Comparison of ENCODE assay signal across 30 cellular contexts in genomic region chr10:114352653-114353298, GRCh38. TPM values are rescaled to one million over a fixed set of nuclear protein-coding genes. Genes with fewer than 3 reads are reported as not detected.
DNase-seq lines count a peak whose midpoint lies in the region; ATAC-seq, FAIRE-seq and TF ChIP-seq lines count a peak whose summit lies in the region.
"Had no signal": no experiment of that assay in that cellular context is flagged by ENCODE, and none has a peak within 500 bp of the region (broad histone marks: within the 10 kb centered on the region; RNA-seq: fewer than 3 reads in every experiment).

No MANE protein-coding gene starts in this region.

- no peak for FAIRE-seq in K562 (lab: Jason Lieb, UNC)
- FAIRE-seq: islet of Langerhans had no signal

- no peak overlapping the region for H3K27ac Mint-ChIP-seq in immature natural killer cell
- H3K27ac Mint-ChIP-seq: activated CD4-positive, alpha-beta memory T cell treated with anti-CD3 and anti-CD28 coated beads, Interleukin-2, amount 10 ng/mL, durations not matched to agents 7 days and 5 days; activated T-helper 1 cell treated with anti-CD3 and anti-CD28 coated beads, Interleukin-12 subunit alpha, Interleukin-12 subunit beta, Interleukin-2, Interleukin-4 antibody, amounts not matched to agents 30 ng/mL and 10 ng/mL and 1 ng/mL, durations not matched to agents 14 hours and 24 hours and 36 hours; T-helper 2 cell treated with Interferon-gamma antibody and Interleukin-4, amounts not matched to agents 5 μg/mL and 100 μg/mL, for 36 hours had no signal

- H3K4me1 ChIP-seq in Loucy (ENCODE audit: insufficient read depth, low read length, poor library complexity, severe bottlenecking) (no peaks in the 10 kb centered on the region), K562 (replicated peaks in 1 of 2; ENCODE audit: control insufficient read depth in 2 of 2, insufficient read depth in 2 of 2, low read length in 2 of 2) (no peaks in the 10 kb centered on the region), trophoblast cell (ENCODE audit: control insufficient read depth in 1 of 2, insufficient read depth in 2 of 2, low read length in 2 of 2) (peaks cover 25 to 35% of the 10 kb centered on the region in 2 experiments), vagina (peaks cover 36% of the 10 kb centered on the region)
- H3K4me1 ChIP-seq: psoas muscle had no signal

- H4K91ac ChIP-seq in trophoblast cell (ENCODE audit: low read depth, low read length), result peak overlapping the region; percentile 1

- no peak overlapping the region for H3K4me3 Mint-ChIP-seq in immature natural killer cell
- H3K4me3 Mint-ChIP-seq: activated CD4-positive, alpha-beta memory T cell treated with anti-CD3 and anti-CD28 coated beads, Interleukin-2, amount 10 ng/mL, durations not matched to agents 7 days and 5 days; activated T-helper 1 cell treated with anti-CD3 and anti-CD28 coated beads, Interleukin-12 subunit alpha, Interleukin-12 subunit beta, Interleukin-2, Interleukin-4 antibody, amounts not matched to agents 30 ng/mL and 10 ng/mL and 1 ng/mL, durations not matched to agents 14 hours and 24 hours and 36 hours; T-helper 2 cell treated with Interferon-gamma antibody and Interleukin-4, amounts not matched to agents 5 μg/mL and 100 μg/mL, for 36 hours had no signal

- H3K79me2 ChIP-seq in Loucy (ENCODE audit: insufficient read depth, low read length) (no peaks in the 10 kb centered on the region), K562 (ENCODE audit: control insufficient read depth, insufficient read depth, low read length) (no peaks in the 10 kb centered on the region), trophoblast cell (ENCODE audit: control insufficient read depth, insufficient read depth, low read length, poor library complexity) (peaks cover 16% of the 10 kb centered on the region)

- intact Hi-C loops in K562 (cut with micrococcal nuclease) (no loop called here), vagina (cut with DNase I) (no loop called here)

- H3K9me2 ChIP-seq in Loucy (replicated peaks; ENCODE audit: low read depth, low read length), result no peaks in the 10 kb centered on the region

- H3K4me2 ChIP-seq in Loucy (ENCODE audit: low read depth, low read length, poor library complexity, severe bottlenecking), result no peak overlapping the region
- H3K4me2 ChIP-seq in K562 (ENCODE audit: insufficient read depth, low read length), result peak overlapping the region; percentile 32
- H3K4me2 ChIP-seq in trophoblast cell (ENCODE audit: low read length), result no peak overlapping the region
- H3K4me2 ChIP-seq: KMS-11 had no signal

- H2AFZ ChIP-seq in Loucy (ENCODE audit: low read length) (peak overlapping the region; percentile 34), K562 (ENCODE audit: low read depth, low read length) (peak overlapping the region; percentile 66; the same call in 1 of the 2 replicates), trophoblast cell (ENCODE audit: insufficient read depth, low read length, poor library complexity) (no peak overlapping the region)

- H3K27me3 Mint-ChIP-seq in immature natural killer cell (ENCODE audit: low read depth in 3 of 3), result peaks cover 0 to 3% (median 2%) of the 10 kb centered on the region in 3 donors

- H3K27me3 ChIP-seq in H7 (ENCODE audit: control insufficient read depth, insufficient read depth, low read length), result no peaks in the 10 kb centered on the region
- no peaks in the 10 kb centered on the region for H3K27me3 ChIP-seq in Loucy (ENCODE audit: insufficient read depth, low read length, poor library complexity, severe bottlenecking)
- H3K27me3 ChIP-seq in K562 (ENCODE audit: control insufficient read depth in 2 of 2, insufficient read depth in 2 of 2, low read length in 2 of 2), result peaks cover 0 to 8% of the 10 kb centered on the region in 2 experiments; a peak in 1 of 5 replicates
- no peaks in the 10 kb centered on the region for H3K27me3 ChIP-seq in trophoblast cell (ENCODE audit: insufficient read depth, low read length)
- H3K27me3 ChIP-seq in vagina, result no peaks in the 10 kb centered on the region
- H3K27me3 ChIP-seq: left lung, sigmoid colon, upper lobe of left lung had no signal

- no peak overlapping the region for H2AK5ac ChIP-seq in trophoblast cell (ENCODE audit: low read length)

- H3K36me3 ChIP-seq in H7 (replicated peaks; ENCODE audit: control insufficient read depth, insufficient read depth, low read length) (no peaks in the 10 kb centered on the region), Loucy (ENCODE audit: insufficient read depth, low read length) (no peaks in the 10 kb centered on the region), K562 (ENCODE audit: control insufficient read depth, insufficient read depth, low read length) (no peaks in the 10 kb centered on the region), trophoblast cell (ENCODE audit: control insufficient read depth in 1 of 2, insufficient read depth in 2 of 2, low read length in 2 of 2) (peaks cover 0 to 2% of the 10 kb centered on the region in 2 experiments), vagina (no peaks in the 10 kb centered on the region)
- H3K36me3 ChIP-seq: left lung, sigmoid colon, upper lobe of left lung had no signal

- in situ Hi-C loops in K562 (cut with MboI), result no loop called here

- H3K27ac ChIP-seq in K562 (ENCODE audit: extremely low read depth, low read depth, low read length), result no peak overlapping the region
- no peak overlapping the region for H3K27ac ChIP-seq in trophoblast cell (ENCODE audit: low read depth, low read length)
- no peak overlapping the region for H3K27ac ChIP-seq in vagina
- H3K27ac ChIP-seq: C4-2B, KMS-11, left lung, psoas muscle, sigmoid colon, upper lobe of left lung had no signal

- 4% methylated on average over 9 of the region's 9 CpGs for WGBS in K562 (ENCODE audit: insufficient coverage, low coverage, missing lambda C conversion rate)
- no CpG with 5 or more reads among the region's 9 CpGs for WGBS in trophoblast cell (ENCODE audit: extremely low coverage, insufficient coverage, insufficient read length)

- H3K9ac ChIP-seq in Loucy (ENCODE audit: low read depth, low read length, poor library complexity, severe bottlenecking), result no peak overlapping the region
- H3K9ac ChIP-seq in K562 (ENCODE audit: insufficient read depth in 1 of 2, low read depth in 2 of 2, low read length in 2 of 2), result no peak overlapping the region
- no peak overlapping the region for H3K9ac ChIP-seq in trophoblast cell (ENCODE audit: low read length)
- H3K9ac ChIP-seq: KMS-11 had no signal

- CTCF ChIA-PET in K562 (lab: Yijun Ruan, JAX; ENCODE audit: low intra/inter-chr PET ratio), result no interaction called here

- H3K9me3 ChIP-seq in Loucy (ENCODE audit: insufficient read depth, low read depth, low read length) (no peaks in the 10 kb centered on the region), K562 (replicated peaks; ENCODE audit: control insufficient read depth, insufficient read depth, low read depth, low read length) (no peaks in the 10 kb centered on the region), trophoblast cell (ENCODE audit: insufficient read depth, low read depth, low read length) (no peaks in the 10 kb centered on the region), vagina (no peaks in the 10 kb centered on the region)
- H3K9me3 ChIP-seq: left lung, psoas muscle, sigmoid colon, upper lobe of left lung had no signal

- BruUV-seq in K562 (replicated peaks; lab: Mats Ljungman, UMichigan), result no TSS peak

- H3K4me3 ChIP-seq in H7 (ENCODE audit: insufficient read depth, low read depth, low read length), result no peak overlapping the region
- no peak overlapping the region for H3K4me3 ChIP-seq in Loucy (ENCODE audit: low read length, poor library complexity, severe bottlenecking)
- no peak overlapping the region for H3K4me3 ChIP-seq in K562
- H3K4me3 ChIP-seq in trophoblast cell (ENCODE audit: low read depth, low read length), result no peak overlapping the region
- H3K4me3 ChIP-seq in vagina, result no peak overlapping the region
- H3K4me3 ChIP-seq: left lung, psoas muscle, sigmoid colon, upper lobe of left lung had no signal

- TF ChIP-seq CTCF in Loucy (conservative IDR thresholded peaks at IDR 0.05; ENCODE audit: low read length) (no peak), K562 (IDR thresholded peaks at IDR 0.05 in 2 of 3, conservative IDR thresholded peaks at IDR 0.05 in 1 of 3; ENCODE audit: insufficient read depth in 2 of 3, low read depth in 1 of 3, low read length in 3 of 3) (0 out of 6 replicates have a peak, but pooled peaks of 1 of the 3 experiments have one; percentile 24), vagina (IDR thresholded peaks at IDR 0.05) (no peak)

- no peak for TF ChIP-seq RAD21 in K562 (CRISPR knock-in tag; conservative IDR thresholded peaks at IDR 0.05 in 1 of 2, IDR thresholded peaks at IDR 0.05 in 1 of 2)

- no peak overlapping the region for H2BK120ac ChIP-seq in trophoblast cell (ENCODE audit: insufficient read depth, low read length, poor library complexity)

- no peak overlapping the region for H3K23ac ChIP-seq in trophoblast cell (ENCODE audit: low read length)

- H4K20me1 ChIP-seq in Loucy (ENCODE audit: insufficient read depth, low read length, poor library complexity, severe bottlenecking), result no peaks in the 10 kb centered on the region
- no peaks in the 10 kb centered on the region for H4K20me1 ChIP-seq in K562 (replicated peaks; ENCODE audit: control insufficient read depth, insufficient read depth, low read length)

- peak; percentile 78 for ATAC-seq in K562
- ATAC-seq: left lung, PC-3, psoas muscle had no signal

- DNase-seq in H7 (peak; percentile 37), K562 (ENCODE audit: extremely low read depth in 1 of 4, low spot score in 3 of 4) (peak; percentile 17 to 38 (median 30)), trophoblast cell (no peak), immature natural killer cell (no peak), vagina (ENCODE audit: extremely low spot score in 2 of 2) (no peak), NCI-H1694 (lab: John Stamatoyannopoulos, UW) (no peak)
- DNase-seq: activated CD4-positive, alpha-beta memory T cell treated with anti-CD3 and anti-CD28 coated beads, Interleukin-2, amount 10 ng/mL, durations not matched to agents 7 days and 5 days; activated CD8-positive, alpha-beta memory T cell treated with anti-CD3 and anti-CD28 coated beads, Interleukin-2, amount 50 U/mL, for 4 hours; activated naive CD4-positive, alpha-beta T cell treated with Interleukin-2 at 50 U/mL for 16 hours; caudate nucleus; cortex of kidney; DMS79 treated with DMSO at 0.1 percent for 48 hours; effector memory CD4-positive, alpha-beta T cell; GDM1; GOT3; left lung; MV-4-11; NCI-H1694 treated with DMSO at 0.1 percent for 48 hours; PC-3; psoas muscle; sigmoid colon; stimulated activated CD4-positive, alpha-beta T cell treated with anti-CD3 and anti-CD28 coated beads, Interleukin-4, amount 100 ng/mL, for 24 hours; upper lobe of left lung had no signal

- no peaks in the 10 kb centered on the region for H3K9me1 ChIP-seq in K562 (ENCODE audit: control insufficient read depth, insufficient read depth, low read length)

- peak overlapping the region; percentile 0 for H2BK12ac ChIP-seq in trophoblast cell (ENCODE audit: low read length)

- TF ChIP-seq EP300 in K562 (IDR thresholded peaks at IDR 0.05; ENCODE audit: low read length), result no peak

- no peaks in the 10 kb centered on the region for H3K36me3 Mint-ChIP-seq in immature natural killer cell

- H3K4ac ChIP-seq in trophoblast cell (ENCODE audit: low read depth, low read length), result peak overlapping the region; percentile 4

- POLR2A ChIA-PET in K562 (lab: Yijun Ruan, JAX), result no interaction called here

- H4K12ac ChIP-seq in trophoblast cell (ENCODE audit: low read depth, low read length), result no peak overlapping the region

- H2BK5ac ChIP-seq in trophoblast cell (ENCODE audit: low read depth, low read length, poor library complexity), result no peak overlapping the region

- H4K8ac ChIP-seq in trophoblast cell (ENCODE audit: low read depth, low read length), result no peak overlapping the region

- H3K14ac ChIP-seq in trophoblast cell (ENCODE audit: low read length), result peak overlapping the region; percentile 11

- TF ChIP-seq POLR2A in K562 (conservative IDR thresholded peaks at IDR 0.05), result no peak
- TF ChIP-seq POLR2A in vagina (IDR thresholded peaks at IDR 0.05), result no peak

- peak overlapping the region; percentile 49 for H3K18ac ChIP-seq in trophoblast cell (ENCODE audit: low read length)

- H3K79me1 ChIP-seq in trophoblast cell (ENCODE audit: low read length), result peaks cover 26% of the 10 kb centered on the region

- H3K4me1 Mint-ChIP-seq in immature natural killer cell, result peaks cover 1 to 7% of the 10 kb centered on the region in 2 donors
- H3K4me1 Mint-ChIP-seq: activated CD4-positive, alpha-beta memory T cell treated with anti-CD3 and anti-CD28 coated beads, Interleukin-2, amount 10 ng/mL, durations not matched to agents 7 days and 5 days had no signal

- H3F3A ChIP-seq in Loucy (ENCODE audit: low read depth), result no peaks in the 10 kb centered on the region

- no peaks in the 10 kb centered on the region for H3K9me3 Mint-ChIP-seq in immature natural killer cell
- H3K9me3 Mint-ChIP-seq: activated CD4-positive, alpha-beta memory T cell treated with anti-CD3 and anti-CD28 coated beads, Interleukin-2, amount 10 ng/mL, durations not matched to agents 7 days and 5 days; activated T-helper 1 cell treated with anti-CD3 and anti-CD28 coated beads, Interleukin-12 subunit alpha, Interleukin-12 subunit beta, Interleukin-2, Interleukin-4 antibody, amounts not matched to agents 30 ng/mL and 10 ng/mL and 1 ng/mL, durations not matched to agents 14 hours and 24 hours and 36 hours; T-helper 2 cell treated with Interferon-gamma antibody and Interleukin-4, amounts not matched to agents 5 μg/mL and 100 μg/mL, for 36 hours had no signal

RNA-seq across cellular contexts. Expression of gene AFAP1L2, which starts 51.5 kb away (rescaled TPM):
- total RNA-seq in H7 (2014; rRNA removed; shearing (Covaris generic)), result 2.0 and 2.1 TPM in 2 replicates
- total RNA-seq in K562 (2011; cell fraction: chromatin; rRNA removed; ENCODE audit: low replicate concordance), result not detected in 2 replicates
- not detected in 2 replicates for total RNA-seq in K562 (2011; cell fraction: nucleolus; rRNA removed)
- not detected in 2 replicates for total RNA-seq in K562 (2011; cell fraction: nucleoplasm; rRNA removed)
- total RNA-seq in K562 (2014; rRNA removed), result not detected in 2 replicates
- total RNA-seq in K562 (2014; rRNA removed; fragmentation: Illumina TruSeq; extraction: Trizol), result not detected in 2 replicates
- total RNA-seq in K562 (2015; rRNA removed; fragmentation: Illumina TruSeq; extraction: Trizol), result not detected in 2 replicates
- total RNA-seq in K562 (2021), result 0.07 TPM in 2 replicates
- not detected in 2 replicates for polyA plus RNA-seq in K562 (2011; rRNA removed)
- not detected in 2 replicates for polyA plus RNA-seq in K562 (2011; cell fraction: cytosol; rRNA removed)
- polyA plus RNA-seq in K562 (2011; cell fraction: nucleus; rRNA removed), result not detected in 2 replicates
- polyA plus RNA-seq in K562 (2012), result 0.14 TPM in 1 of 2 replicates, not detected in the other
- polyA plus RNA-seq in K562 (2014; fragmentation: Illumina TruSeq; extraction: Trizol), result not detected in 2 replicates
- not detected for polyA plus RNA-seq in K562 (2014; fragmentation: Nextera tagmentation; extraction: Ambion mirVana)
- not detected in 2 replicates for polyA plus RNA-seq in K562 (2014; rRNA removed)
- polyA minus RNA-seq in K562 (2011; rRNA and poly(A)+ RNA removed), result not detected in 2 replicates
- polyA minus RNA-seq in K562 (2011; cell fraction: cytosol; rRNA and poly(A)+ RNA removed), result not detected in 2 replicates
- polyA minus RNA-seq in K562 (2011; cell fraction: nucleus; rRNA and poly(A)+ RNA removed), result not detected in 2 replicates
- polyA plus RNA-seq in trophoblast cell (2013), result 41.9 and 43.1 TPM in 2 replicates
- 1 to 10 TPM in 2 of 3 donors, under 1 TPM in 1; 0.61 to 2.0 (median 1.2) TPM for polyA plus RNA-seq in immature natural killer cell
- total RNA-seq in vagina, result 29.5 TPM
- total RNA-seq: NCI-H460 had no signal

Comparison
In these comparisons a context has a peak if more than half of its experiments do, and no peak if none do; other contexts are left out.
1. DNase-seq: peak in H7 (single experiment) and K562 (4 of 4); none in trophoblast cell (0 of 2), immature natural killer cell (0 of 3), vagina (0 of 2) and NCI-H1694 (single experiment).